Comparison of ENCODE assay signal across 32 cellular contexts in the genomic region with DNA sequence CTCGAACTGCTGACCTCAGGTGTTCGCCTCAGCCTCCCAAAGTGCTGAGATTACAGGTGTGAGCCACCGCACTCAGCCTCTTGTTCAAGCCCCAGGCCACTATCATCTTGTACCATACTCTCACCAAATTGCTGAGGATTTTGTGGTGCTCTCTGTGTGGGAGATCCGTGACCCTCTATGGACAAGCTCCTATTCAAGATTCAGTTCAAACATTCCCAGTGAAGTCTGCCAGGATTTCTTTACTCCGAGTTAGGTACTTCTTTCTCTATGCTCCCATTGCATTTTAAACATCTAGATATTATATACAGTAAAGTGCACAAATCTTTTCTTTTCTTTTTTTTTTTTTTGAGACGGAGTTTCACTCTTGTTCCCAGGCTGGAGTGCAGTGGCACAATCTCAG. TPM values are rescaled to one million over a fixed set of nuclear protein-coding genes. Genes with fewer than 3 reads are reported as not detected.
DNase-seq lines count a peak whose midpoint lies in the region; ATAC-seq and TF ChIP-seq lines count a peak whose summit lies in the region.
"Had no signal": no experiment of that assay in that cellular context is flagged by ENCODE, and none has a peak within 500 bp of the region (broad histone marks: within the 10 kb centered on the region; RNA-seq: fewer than 3 reads in every experiment).

No MANE protein-coding gene starts in this region.

- H3K27ac ChIP-seq in SJCRH30, result peak overlapping the region; percentile 74
- H3K27ac ChIP-seq in foreskin keratinocyte, result peak overlapping the region; percentile 77
- H3K27ac ChIP-seq: 22Rv1, body of pancreas, dorsolateral prefrontal cortex, pancreas had no signal

- peaks cover 4% of the 10 kb centered on the region for H3K27me3 Mint-ChIP-seq in activated CD4-positive, alpha-beta T cell treated with anti-CD3 and anti-CD28 coated beads, Interleukin-2, amount 10 ng/mL, durations not matched to agents 7 days and 5 days
- H3K27me3 Mint-ChIP-seq in T-helper 2 cell treated with Interferon-gamma antibody and Interleukin-4, amounts not matched to agents 5 μg/mL and 100 μg/mL, for 36 hours (ENCODE audit: low read depth), result no peaks in the 10 kb centered on the region
- H3K27me3 Mint-ChIP-seq: stimulated activated naive B cell treated with anti-CD40 and anti-IgM and Interleukin-4, amounts not matched to agents 10 μg/mL and 1 μg/mL and 100 μg/mL, for 72 hours had no signal

- no peak for TF ChIP-seq CTCF in foreskin keratinocyte (conservative IDR thresholded peaks at IDR 0.05)

- no peaks in the 10 kb centered on the region for H3K4me1 Mint-ChIP-seq in activated CD4-positive, alpha-beta T cell treated with anti-CD3 and anti-CD28 coated beads, Interleukin-2, amount 10 ng/mL, durations not matched to agents 7 days and 5 days
- H3K4me1 Mint-ChIP-seq in T-helper 2 cell treated with Interferon-gamma antibody and Interleukin-4, amounts not matched to agents 5 μg/mL and 100 μg/mL, for 36 hours (ENCODE audit: low read depth), result no peaks in the 10 kb centered on the region
- H3K4me1 Mint-ChIP-seq: CD4-positive, CD25-positive, alpha-beta regulatory T cell had no signal

- H3K27me3 ChIP-seq in SJCRH30, result no peaks in the 10 kb centered on the region
- H3K27me3 ChIP-seq in foreskin keratinocyte, result no peaks in the 10 kb centered on the region
- H3K27me3 ChIP-seq: body of pancreas, pancreas had no signal

- no peaks in the 10 kb centered on the region for H3K36me3 Mint-ChIP-seq in activated CD4-positive, alpha-beta T cell treated with anti-CD3 and anti-CD28 coated beads, Interleukin-2, amount 10 ng/mL, durations not matched to agents 7 days and 5 days (ENCODE audit: low read depth)
- no peaks in the 10 kb centered on the region for H3K36me3 Mint-ChIP-seq in T-helper 2 cell treated with Interferon-gamma antibody and Interleukin-4, amounts not matched to agents 5 μg/mL and 100 μg/mL, for 36 hours (ENCODE audit: low read depth)
- H3K36me3 Mint-ChIP-seq: CD4-positive, CD25-positive, alpha-beta regulatory T cell; stimulated activated naive B cell treated with anti-CD40 and anti-IgM and Interleukin-4, amounts not matched to agents 10 μg/mL and 1 μg/mL and 100 μg/mL, for 72 hours had no signal

- H3K9me3 ChIP-seq in SJCRH30 (replicated peaks), result no peaks in the 10 kb centered on the region
- H3K9me3 ChIP-seq: body of pancreas, pancreas had no signal

- POLR2A ChIA-PET in activated CD4-positive, alpha-beta T cell treated with anti-CD3 and anti-CD28 coated beads, Interleukin-2, amount 10 ng/mL, durations not matched to agents 7 days and 5 days (lab: Charles Lee), result interaction anchor here (0.6 kb wide), 1 partner anchor 116 kb away, joined by 3 read pairs; no protein-coding TSS in a partner anchor

- peak overlapping the region; percentile 1 for H3K27ac Mint-ChIP-seq in activated CD4-positive, alpha-beta T cell treated with anti-CD3 and anti-CD28 coated beads, Interleukin-2, amount 10 ng/mL, durations not matched to agents 7 days and 5 days
- no peak overlapping the region for H3K27ac Mint-ChIP-seq in T-helper 2 cell treated with Interferon-gamma antibody and Interleukin-4, amounts not matched to agents 5 μg/mL and 100 μg/mL, for 36 hours
- H3K27ac Mint-ChIP-seq: activated CD4-positive, alpha-beta memory T cell treated with anti-CD3 and anti-CD28 coated beads, Interleukin-2, amount 10 ng/mL, durations not matched to agents 7 days and 5 days; activated naive CD4-positive, alpha-beta T cell treated with anti-CD3 and anti-CD28 coated beads for 36 hours; CD4-positive, CD25-positive, alpha-beta regulatory T cell; stimulated activated naive B cell treated with anti-CD40 and anti-IgM and Interleukin-4, amounts not matched to agents 10 μg/mL and 1 μg/mL and 100 μg/mL, for 72 hours had no signal

- CTCF ChIA-PET in activated CD4-positive, alpha-beta T cell treated with anti-CD3 and anti-CD28 coated beads, Interleukin-2, amount 10 ng/mL, durations not matched to agents 7 days and 5 days (lab: Charles Lee), result no interaction called here

- DNase-seq in activated CD4-positive, alpha-beta T cell treated with anti-CD3 and anti-CD28 coated beads, Interleukin-2, amount 10 ng/mL, durations not matched to agents 7 days and 5 days, result no peak
- no peak for DNase-seq in activated CD4-positive, alpha-beta T cell treated with anti-CD3 and anti-CD28 coated beads, Interleukin-2, amount 50 U/mL, for 48 hours
- DNase-seq in SJCRH30 (no peak), foreskin keratinocyte (no peak), HCEC 1CT (no peak)
- no peak for DNase-seq in T-helper 2 cell treated with Interferon-gamma antibody and Interleukin-4, amounts not matched to agents 5 μg/mL and 100 μg/mL, for 36 hours (ENCODE audit: low spot score)
- DNase-seq: activated CD4-positive, alpha-beta memory T cell treated with anti-CD3 and anti-CD28 coated beads, Interleukin-2, amount 10 ng/mL, durations not matched to agents 7 days and 5 days; activated CD4-positive, CD25-positive, alpha-beta regulatory T cell treated with anti-CD3 and anti-CD28 coated beads, Interleukin-2, amount 50 U/mL, for 72 hours; activated CD8-positive, alpha-beta memory T cell treated with anti-CD3 and anti-CD28 coated beads, Interleukin-2, amount 50 U/mL, for 4 hours; activated naive CD4-positive, alpha-beta T cell treated with anti-CD3 and anti-CD28 coated beads for 36 hours; CD4-positive, CD25-positive, alpha-beta regulatory T cell; dorsolateral prefrontal cortex; hippocampal formation; left colon; NCI-H1436 treated with DMSO at 0.1 percent for 48 hours; NCI-H2081 treated with DMSO at 0.1 percent for 48 hours; NCI-H446 treated with DMSO at 0.1 percent for 48 hours; pancreas; stimulated activated naive B cell treated with anti-CD40 and anti-IgM and Interleukin-4, amounts not matched to agents 10 μg/mL and 1 μg/mL and 100 μg/mL, for 72 hours; substantia nigra; T-helper 2 cell had no signal

- H3K4me3 ChIP-seq in SJCRH30, result no peak overlapping the region
- H3K4me3 ChIP-seq: body of pancreas, dorsolateral prefrontal cortex, pancreas had no signal

- H3K4me1 ChIP-seq in SJCRH30 (peaks cover 14% of the 10 kb centered on the region), foreskin keratinocyte (peaks cover 29% of the 10 kb centered on the region)
- H3K4me1 ChIP-seq: pancreas had no signal

- H3K36me3 ChIP-seq in SJCRH30, result no peaks in the 10 kb centered on the region
- H3K36me3 ChIP-seq: pancreas had no signal

- ATAC-seq in foreskin keratinocyte, result no peak
- ATAC-seq in HG02938 (IDR thresholded peaks at IDR 0.05; ENCODE audit: unreplicated experiment), result no peak
- no peak for ATAC-seq in HG02642 (IDR thresholded peaks at IDR 0.05; ENCODE audit: poor library complexity, unreplicated experiment)
- ATAC-seq: body of pancreas, left colon, Right ventricle myocardium inferior had no signal

- H3K9me3 Mint-ChIP-seq in activated CD4-positive, alpha-beta T cell treated with anti-CD3 and anti-CD28 coated beads, Interleukin-2, amount 10 ng/mL, durations not matched to agents 7 days and 5 days, result no peaks in the 10 kb centered on the region
- H3K9me3 Mint-ChIP-seq in T-helper 2 cell treated with Interferon-gamma antibody and Interleukin-4, amounts not matched to agents 5 μg/mL and 100 μg/mL, for 36 hours, result no peaks in the 10 kb centered on the region
- H3K9me3 Mint-ChIP-seq: activated CD4-positive, alpha-beta memory T cell treated with anti-CD3 and anti-CD28 coated beads, Interleukin-2, amount 10 ng/mL, durations not matched to agents 7 days and 5 days; activated naive CD4-positive, alpha-beta T cell treated with anti-CD3 and anti-CD28 coated beads for 36 hours; CD4-positive, CD25-positive, alpha-beta regulatory T cell; stimulated activated naive B cell treated with anti-CD40 and anti-IgM and Interleukin-4, amounts not matched to agents 10 μg/mL and 1 μg/mL and 100 μg/mL, for 72 hours had no signal

- H3K4me3 Mint-ChIP-seq in activated CD4-positive, alpha-beta T cell treated with anti-CD3 and anti-CD28 coated beads, Interleukin-2, amount 10 ng/mL, durations not matched to agents 7 days and 5 days, result no peak overlapping the region
- H3K4me3 Mint-ChIP-seq in T-helper 2 cell treated with Interferon-gamma antibody and Interleukin-4, amounts not matched to agents 5 μg/mL and 100 μg/mL, for 36 hours, result no peak overlapping the region
- H3K4me3 Mint-ChIP-seq: activated CD4-positive, alpha-beta memory T cell treated with anti-CD3 and anti-CD28 coated beads, Interleukin-2, amount 10 ng/mL, durations not matched to agents 7 days and 5 days; activated naive CD4-positive, alpha-beta T cell treated with anti-CD3 and anti-CD28 coated beads for 36 hours; CD4-positive, CD25-positive, alpha-beta regulatory T cell; stimulated activated naive B cell treated with anti-CD40 and anti-IgM and Interleukin-4, amounts not matched to agents 10 μg/mL and 1 μg/mL and 100 μg/mL, for 72 hours had no signal

RNA-seq across cellular contexts. Expression of a gene that starts 0.9 kb away (rescaled TPM):
- total RNA-seq in activated CD4-positive, alpha-beta T cell treated with anti-CD3 and anti-CD28 coated beads, Interleukin-2, amount 10 ng/mL, durations not matched to agents 7 days and 5 days, result not detected
- 0.38 and 0.76 TPM in 2 replicates for total RNA-seq in SJCRH30 (2014; rRNA removed; shearing (Covaris generic))
- total RNA-seq in foreskin keratinocyte, result 3.1 and 8.2 TPM in 2 replicates
- 2.4 and 6.1 TPM in 2 replicates for polyA plus RNA-seq in foreskin keratinocyte
- total RNA-seq: activated CD4-positive, alpha-beta memory T cell treated with anti-CD3 and anti-CD28 coated beads, Interleukin-2, amount 10 ng/mL, durations not matched to agents 7 days and 5 days; activated naive CD4-positive, alpha-beta T cell treated with anti-CD3 and anti-CD28 coated beads for 36 hours; body of pancreas; CD4-positive, CD25-positive, alpha-beta regulatory T cell; cerebellum; endothelial cell of umbilical vein; left colon; lung microvascular endothelial cell; renal cortical epithelial cell; Right ventricle myocardium inferior had no signal
- polyA plus RNA-seq: adipose tissue, endothelial cell of umbilical vein, neural cell had no signal

RNA-seq across cellular contexts. Expression of a gene that starts 21.0 kb away (rescaled TPM):
- 10 to 100 TPM; 20.3 to 23.0 TPM for total RNA-seq in activated CD4-positive, alpha-beta T cell treated with anti-CD3 and anti-CD28 coated beads, Interleukin-2, amount 10 ng/mL, durations not matched to agents 7 days and 5 days
- total RNA-seq in SJCRH30 (2014; rRNA removed; shearing (Covaris generic)), result 3.9 and 4.7 TPM in 2 replicates
- 34.8 and 40.8 TPM in 2 replicates for total RNA-seq in foreskin keratinocyte
- 55.6 and 62.4 TPM in 2 replicates for polyA plus RNA-seq in foreskin keratinocyte

RNA-seq across cellular contexts. Expression of a gene that starts 51.5 kb away (rescaled TPM):
- 10 to 100 TPM; 69.5 to 69.7 TPM for total RNA-seq in activated CD4-positive, alpha-beta T cell treated with anti-CD3 and anti-CD28 coated beads, Interleukin-2, amount 10 ng/mL, durations not matched to agents 7 days and 5 days
- 17.7 and 19.6 TPM in 2 replicates for total RNA-seq in SJCRH30 (2014; rRNA removed; shearing (Covaris generic))
- 66.2 and 67.7 TPM in 2 replicates for total RNA-seq in foreskin keratinocyte
- polyA plus RNA-seq in foreskin keratinocyte, result 28.7 and 31.9 TPM in 2 replicates
